Comparison of ENCODE assay signal across 10 cellular contexts in genomic region chr2:230877737-230878598, GRCh38. TPM values are rescaled to one million over a fixed set of nuclear protein-coding genes. Genes with fewer than 3 reads are reported as not detected.
A peak's percentile ranks its signal among the peaks of the same experiment; 100 is the strongest.
DNase-seq lines count a peak whose midpoint lies in the region; ATAC-seq and TF ChIP-seq lines count a peak whose summit lies in the region.
"Had no signal": no experiment of that assay in that cellular context is flagged by ENCODE, and none has a peak within 500 bp of the region (broad histone marks: within the 10 kb centered on the region; RNA-seq: fewer than 3 reads in every experiment).

No MANE protein-coding gene starts in this region.

- peak; percentile 40 for DNase-seq in activated naive CD4-positive, alpha-beta T cell treated with anti-CD3 and anti-CD28 coated beads, Interleukin-2, amount 10 ng/mL, durations not matched to agents 7 days and 5 days
- no peak for DNase-seq in activated naive CD4-positive, alpha-beta T cell treated with Interleukin-2 at 50 U/mL for 16 hours
- DNase-seq in activated CD8-positive, alpha-beta memory T cell treated with anti-CD3 and anti-CD28 coated beads, Interleukin-2, amount 50 U/mL, for 1 hour (ENCODE audit: extremely low read depth) = peak; percentile 72
- peak; percentile 43 for DNase-seq in upper lobe of right lung
- DNase-seq in GM19240 (ENCODE audit: insufficient read length, low spot score) = no peak
- no peak for DNase-seq in NCI-H526 treated with DMSO at 0.1 percent for 48 hours (lab: John Stamatoyannopoulos, UW)
- DNase-seq: NCI-H1694 treated with DMSO at 0.1 percent for 48 hours had no signal

- peaks cover 35% of the 10 kb centered on the region for H3K4me1 Mint-ChIP-seq in activated naive CD4-positive, alpha-beta T cell treated with anti-CD3 and anti-CD28 coated beads, Interleukin-2, amount 10 ng/mL, durations not matched to agents 7 days and 5 days

- ATAC-seq in upper lobe of right lung = peak; percentile 6
- ATAC-seq in HG03520 (IDR thresholded peaks at IDR 0.05; ENCODE audit: unreplicated experiment) = no peak

- H3K27me3 Mint-ChIP-seq in activated naive CD4-positive, alpha-beta T cell treated with anti-CD3 and anti-CD28 coated beads, Interleukin-2, amount 10 ng/mL, durations not matched to agents 7 days and 5 days = peaks cover 18% of the 10 kb centered on the region

- no peaks in the 10 kb centered on the region for H3K9me3 ChIP-seq in mesodermal cell (ENCODE audit: control insufficient read depth, low read length)
- no peaks in the 10 kb centered on the region for H3K9me3 ChIP-seq in upper lobe of right lung

- no peak overlapping the region for H3K4me3 Mint-ChIP-seq in activated naive CD4-positive, alpha-beta T cell treated with anti-CD3 and anti-CD28 coated beads, Interleukin-2, amount 10 ng/mL, durations not matched to agents 7 days and 5 days

- no peak for TF ChIP-seq CTCF in upper lobe of right lung (IDR thresholded peaks at IDR 0.05)

- no peaks in the 10 kb centered on the region for H3K36me3 Mint-ChIP-seq in activated naive CD4-positive, alpha-beta T cell treated with anti-CD3 and anti-CD28 coated beads, Interleukin-2, amount 10 ng/mL, durations not matched to agents 7 days and 5 days

- CTCF ChIA-PET in activated naive CD4-positive, alpha-beta T cell treated with anti-CD3 and anti-CD28 coated beads, Interleukin-2, amount 10 ng/mL, durations not matched to agents 7 days and 5 days (lab: Charles Lee) = interaction anchor here (0.9 to 1.3 kb wide), 5 partner anchors 13 to 35 kb away, joined by 3 to 7 read pairs (median 4); partner anchors contain the start of gene ITM2C

- H3K9me3 Mint-ChIP-seq in activated naive CD4-positive, alpha-beta T cell treated with anti-CD3 and anti-CD28 coated beads, Interleukin-2, amount 10 ng/mL, durations not matched to agents 7 days and 5 days = no peaks in the 10 kb centered on the region

- intact Hi-C loops in upper lobe of right lung (cut with DNase I) = no loop called here

- no peaks in the 10 kb centered on the region for H3K27me3 ChIP-seq in upper lobe of right lung

- peaks cover 73% of the 10 kb centered on the region for H3K36me3 ChIP-seq in mesodermal cell (ENCODE audit: control insufficient read depth, insufficient read depth, low read length)
- H3K36me3 ChIP-seq in upper lobe of right lung = no peaks in the 10 kb centered on the region

- H3K4me1 ChIP-seq in mesodermal cell (ENCODE audit: control insufficient read depth, insufficient read depth, low read length, poor library complexity, severe bottlenecking) (peaks cover 14% of the 10 kb centered on the region), upper lobe of right lung (no peaks in the 10 kb centered on the region)

- H3K27ac ChIP-seq in mesodermal cell (ENCODE audit: low read depth, low read length, severe bottlenecking) = peak overlapping the region; percentile 16
- H3K27ac ChIP-seq in upper lobe of right lung = no peak overlapping the region

- 80 to 91% methylated on average over 17 to 18 of the region's 20 CpGs for WGBS in mesodermal cell (ENCODE audit: insufficient coverage in 2 of 2), 2 experiments

- no peak overlapping the region for H3K4me3 ChIP-seq in mesodermal cell (ENCODE audit: extremely low read depth, insufficient read depth, low read length, poor library complexity, severe bottlenecking)
- H3K4me3 ChIP-seq in upper lobe of right lung = no peak overlapping the region

- peak overlapping the region; percentile 84 for H3K27ac Mint-ChIP-seq in activated naive CD4-positive, alpha-beta T cell treated with anti-CD3 and anti-CD28 coated beads, Interleukin-2, amount 10 ng/mL, durations not matched to agents 7 days and 5 days

RNA-seq across cellular contexts. Expression of gene ITM2C, which starts 13.2 kb away (rescaled TPM):
- polyA plus RNA-seq in mesodermal cell (2013, experiment 1 of 2) = 414 TPM
- polyA plus RNA-seq in mesodermal cell (2013, experiment 2 of 2) = 346 TPM
- total RNA-seq in upper lobe of right lung = 25.0 TPM

RNA-seq across cellular contexts. Expression of gene GPR55, which starts 47.1 kb away (rescaled TPM):
- 0.18 TPM for polyA plus RNA-seq in mesodermal cell (2013, experiment 1 of 2)
- polyA plus RNA-seq in mesodermal cell (2013, experiment 2 of 2) = not detected
- total RNA-seq in upper lobe of right lung = 1.2 TPM
- total RNA-seq: renal cortical epithelial cell had no signal

Comparison
In these comparisons a context has a peak if more than half of its experiments do, and no peak if none do; other contexts are left out.
1. DNase-seq: peak in activated naive CD4-positive, alpha-beta T cell treated with anti-CD3 and anti-CD28 coated beads, Interleukin-2, amount 10 ng/mL, durations not matched to agents 7 days and 5 days (single experiment), activated CD8-positive, alpha-beta memory T cell treated with anti-CD3 and anti-CD28 coated beads, Interleukin-2, amount 50 U/mL, for 1 hour (single experiment) and upper lobe of right lung (single experiment); none in activated naive CD4-positive, alpha-beta T cell treated with Interleukin-2 at 50 U/mL for 16 hours (single experiment), GM19240 (single experiment) and NCI-H526 treated with DMSO at 0.1 percent for 48 hours (single experiment).